ENCODE assay signal across 20 cellular contexts in the genomic region with DNA sequence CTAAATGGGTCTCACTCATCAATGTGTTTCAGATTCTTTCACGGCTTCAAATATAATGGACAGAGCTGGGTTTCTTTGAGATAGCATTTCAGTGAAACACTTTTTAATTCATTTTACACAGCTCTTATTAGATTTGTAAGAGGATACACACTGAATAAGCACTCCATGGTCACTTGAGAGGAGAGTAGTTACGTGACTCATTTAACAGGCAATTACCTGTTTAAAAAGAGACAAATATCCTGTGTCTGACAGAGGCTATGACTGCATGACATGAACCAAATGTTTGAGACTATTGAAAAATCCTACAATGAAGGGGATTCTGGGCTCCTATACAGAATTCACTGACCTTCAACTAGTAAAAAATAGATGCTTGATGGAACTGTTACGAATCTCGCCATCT.
DNase-seq lines count a peak whose midpoint lies in the region; FAIRE-seq and TF ChIP-seq lines count a peak whose summit lies in the region.
"Had no signal": no experiment of that assay in that cellular context is flagged by ENCODE, and none has a peak within 500 bp of the region (broad histone marks: within the 10 kb centered on the region; RNA-seq: fewer than 3 reads in every experiment).

No MANE protein-coding gene starts in this region.

- H3K27ac ChIP-seq in epithelial cell of prostate (peak overlapping the region; percentile 25), RWPE1 (no peak overlapping the region), right atrium auricular region (no peak overlapping the region)
- H3K27ac ChIP-seq: adrenal gland, hepatocyte, upper lobe of left lung had no signal

- no peak overlapping the region for H3K4me3 ChIP-seq in right atrium auricular region
- H3K4me3 ChIP-seq: adrenal gland, hepatocyte, upper lobe of left lung had no signal

- no peaks in the 10 kb centered on the region for H3K36me3 ChIP-seq in right atrium auricular region
- H3K36me3 ChIP-seq: adrenal gland, upper lobe of left lung had no signal

- CTCF ChIA-PET in RWPE1 (lab: Yijun Ruan, JAX): interaction anchor here (0.6 kb wide), 1 partner anchor 264 kb away, joined by 4 read pairs; no protein-coding TSS in a partner anchor

- H3K27me3 ChIP-seq in right atrium auricular region: no peaks in the 10 kb centered on the region
- H3K27me3 ChIP-seq: adrenal gland, hepatocyte, upper lobe of left lung had no signal

- TF ChIP-seq CTCF in RWPE1 (conservative IDR thresholded peaks at IDR 0.05; ENCODE audit: low read depth): no peak
- no peak for TF ChIP-seq CTCF in right atrium auricular region (IDR thresholded peaks at IDR 0.05)

- H3K4me1 ChIP-seq in right atrium auricular region: no peaks in the 10 kb centered on the region
- H3K4me1 ChIP-seq: adrenal gland had no signal

- DNase-seq in Daoy (ENCODE audit: low read depth): peak; percentile 29
- DNase-seq in NCI-H2029 treated with DMSO at 0.1 percent for 48 hours (lab: John Stamatoyannopoulos, UW): peak; percentile 69
- peak; percentile 78 for DNase-seq in NCI-H510A treated with DMSO at 0.1 percent for 48 hours (lab: John Stamatoyannopoulos, UW)
- DNase-seq in epithelial cell of prostate (ENCODE audit: low read depth, low spot score): peak; percentile 27
- no peak for DNase-seq in activated T-cell treated with anti-CD3 and anti-CD28 coated beads, Interleukin-2, amount 50 U/mL, for 1 hour
- no peak for DNase-seq in RWPE1 (ENCODE audit: low spot score)
- no peak for DNase-seq in right atrium auricular region (ENCODE audit: low spot score)
- no peak for DNase-seq in frontal cortex (ENCODE audit: low spot score in 2 of 2)
- DNase-seq: activated B cell treated with CpG ODN at 0.5 μM for 24 hours; activated CD4-positive, alpha-beta T cell treated with anti-CD3 and anti-CD28 coated beads, Interleukin-2, amount 50 U/mL, for 48 hours; activated effector memory CD4-positive, alpha-beta T cell treated with anti-CD3 and anti-CD28 coated beads, Interleukin-2, amount 50 U/mL, for 16 hours; adrenal gland; CD4-positive, alpha-beta memory T cell; HCEC 1CT; NCI-H187; occipital lobe; stimulated activated CD4-positive, alpha-beta T cell treated with anti-CD3 and anti-CD28 coated beads, Interleukin-12 subunit alpha, Interleukin-12 subunit beta, amount 100 ng/mL, for 4 hours; T-helper 9 cell; upper lobe of left lung had no signal

- H3K9me3 ChIP-seq in right atrium auricular region: no peaks in the 10 kb centered on the region
- H3K9me3 ChIP-seq: adrenal gland, upper lobe of left lung had no signal

- FAIRE-seq in frontal cortex (lab: Jason Lieb, UNC): no peak

- POLR2A ChIA-PET in RWPE1 (lab: Yijun Ruan, JAX; ENCODE audit: low non-redundant PET): no interaction called here

Comparison
In these comparisons a context has a peak if more than half of its experiments do, and no peak if none do; other contexts are left out.
1. DNase-seq: peak in Daoy (single experiment), NCI-H2029 treated with DMSO at 0.1 percent for 48 hours (single experiment), NCI-H510A treated with DMSO at 0.1 percent for 48 hours (single experiment) and epithelial cell of prostate (single experiment); none in activated T-cell treated with anti-CD3 and anti-CD28 coated beads, Interleukin-2, amount 50 U/mL, for 1 hour (single experiment), RWPE1 (single experiment), right atrium auricular region (single experiment) and frontal cortex (0 of 2).